8 cellular contexts compared by ENCODE assay signal in genomic region chr9:72586388-72587160, GRCh38.
A peak's percentile ranks its signal among the peaks of the same experiment; 100 is the strongest.
DNase-seq lines count a peak whose midpoint lies in the region; ATAC-seq and TF ChIP-seq lines count a peak whose summit lies in the region.

No MANE protein-coding gene starts in this region.

- peaks cover 6% of the 10 kb centered on the region for H3K4me1 ChIP-seq in left ventricle myocardium inferior
- no peaks in the 10 kb centered on the region for H3K4me1 ChIP-seq in right atrium auricular region
- no peaks in the 10 kb centered on the region for H3K4me1 ChIP-seq in uterus

- ATAC-seq in Right ventricle myocardium superior (ENCODE audit: poor library complexity) = peak; percentile 72
- peak; percentile 86 to 91 for ATAC-seq in activated T-cell treated with anti-CD3 and anti-CD28 coated beads, Interleukin-2, amount 50 U/mL, for 72 hours (replicated peaks in 1 of 2)

- peak overlapping the region; percentile 51 for H3K27ac Mint-ChIP-seq in activated T-cell treated with anti-CD3 and anti-CD28 coated beads, Interleukin-2, amount 50 U/mL, for 72 hours

- intact Hi-C loops in Right ventricle myocardium superior (cut with DNase I) (no loop called here), left ventricle myocardium inferior (cut with micrococcal nuclease) (no loop called here), uterus (cut with DNase I; ENCODE audit: low total_unique reads) (no loop called here)

- peaks cover 32% of the 10 kb centered on the region for H3K4me1 Mint-ChIP-seq in activated T-cell treated with anti-CD3 and anti-CD28 coated beads, Interleukin-2, amount 50 U/mL, for 72 hours (ENCODE audit: low read depth)

- H3K27ac ChIP-seq in left ventricle myocardium inferior (replicated peaks) (no peak overlapping the region), right atrium auricular region (no peak overlapping the region), uterus (peak overlapping the region in 1 of 2 donors; percentile 8)

- no peaks in the 10 kb centered on the region for H3K36me3 Mint-ChIP-seq in activated T-cell treated with anti-CD3 and anti-CD28 coated beads, Interleukin-2, amount 50 U/mL, for 72 hours (ENCODE audit: insufficient read depth in 2 of 2)

- H3K4me3 ChIP-seq in left ventricle myocardium inferior (no peak overlapping the region), right atrium auricular region (no peak overlapping the region), uterus (no peak overlapping the region)

- H3K27me3 Mint-ChIP-seq in activated T-cell treated with anti-CD3 and anti-CD28 coated beads, Interleukin-2, amount 50 U/mL, for 72 hours (ENCODE audit: low read depth) = no peaks in the 10 kb centered on the region

- TF ChIP-seq CTCF in left ventricle myocardium inferior (IDR thresholded peaks at IDR 0.05; ENCODE audit: borderline replicate concordance) (no peak), right atrium auricular region (IDR thresholded peaks at IDR 0.05) (no peak), uterus (IDR thresholded peaks at IDR 0.05) (no peak)

- H3K4me3 Mint-ChIP-seq in activated T-cell treated with anti-CD3 and anti-CD28 coated beads, Interleukin-2, amount 50 U/mL, for 72 hours = peak overlapping the region in 1 of 2 donors; percentile 11

- H3K27me3 ChIP-seq in left ventricle myocardium inferior (ENCODE audit: low read depth) (no peaks in the 10 kb centered on the region), right atrium auricular region (no peaks in the 10 kb centered on the region), uterus (no peaks in the 10 kb centered on the region)

- H3K36me3 ChIP-seq in left ventricle myocardium inferior (no peaks in the 10 kb centered on the region), right atrium auricular region (no peaks in the 10 kb centered on the region), uterus (no peaks in the 10 kb centered on the region)

- H3K9me3 Mint-ChIP-seq in activated T-cell treated with anti-CD3 and anti-CD28 coated beads, Interleukin-2, amount 50 U/mL, for 72 hours = peaks cover 0 to 2% of the 10 kb centered on the region in 2 donors

- H3K9me3 ChIP-seq in left ventricle myocardium inferior (replicated peaks) (no peaks in the 10 kb centered on the region), right atrium auricular region (no peaks in the 10 kb centered on the region), uterus (no peaks in the 10 kb centered on the region)

- TF ChIP-seq POLR2A in uterus (IDR thresholded peaks at IDR 0.05) = no peak

- DNase-seq in Right ventricle myocardium superior (no peak), left ventricle myocardium inferior (no peak), M059J (ENCODE audit: low read depth) (peak; percentile 97), right atrium auricular region (ENCODE audit: low spot score) (peak; percentile 64), NCI-H524 treated with DMSO at 0.1 percent for 48 hours (lab: John Stamatoyannopoulos, UW) (no peak), RPMI8226 (no peak), uterus (no peak)
- DNase-seq in activated T-cell treated with anti-CD3 and anti-CD28 coated beads, Interleukin-2, amount 50 U/mL, for 72 hours = peak; percentile 10 to 26

Comparison
In these comparisons a context has a peak if more than half of its experiments do, and no peak if none do; other contexts are left out.
1. DNase-seq: peak in M059J (single experiment), activated T-cell treated with anti-CD3 and anti-CD28 coated beads, Interleukin-2, amount 50 U/mL, for 72 hours (2 of 2) and right atrium auricular region (single experiment); none in Right ventricle myocardium superior (single experiment), left ventricle myocardium inferior (single experiment), NCI-H524 treated with DMSO at 0.1 percent for 48 hours (single experiment), RPMI8226 (single experiment) and uterus (0 of 2).